Comparison of ENCODE assay signal across 1 cellular context in the genomic region with DNA sequence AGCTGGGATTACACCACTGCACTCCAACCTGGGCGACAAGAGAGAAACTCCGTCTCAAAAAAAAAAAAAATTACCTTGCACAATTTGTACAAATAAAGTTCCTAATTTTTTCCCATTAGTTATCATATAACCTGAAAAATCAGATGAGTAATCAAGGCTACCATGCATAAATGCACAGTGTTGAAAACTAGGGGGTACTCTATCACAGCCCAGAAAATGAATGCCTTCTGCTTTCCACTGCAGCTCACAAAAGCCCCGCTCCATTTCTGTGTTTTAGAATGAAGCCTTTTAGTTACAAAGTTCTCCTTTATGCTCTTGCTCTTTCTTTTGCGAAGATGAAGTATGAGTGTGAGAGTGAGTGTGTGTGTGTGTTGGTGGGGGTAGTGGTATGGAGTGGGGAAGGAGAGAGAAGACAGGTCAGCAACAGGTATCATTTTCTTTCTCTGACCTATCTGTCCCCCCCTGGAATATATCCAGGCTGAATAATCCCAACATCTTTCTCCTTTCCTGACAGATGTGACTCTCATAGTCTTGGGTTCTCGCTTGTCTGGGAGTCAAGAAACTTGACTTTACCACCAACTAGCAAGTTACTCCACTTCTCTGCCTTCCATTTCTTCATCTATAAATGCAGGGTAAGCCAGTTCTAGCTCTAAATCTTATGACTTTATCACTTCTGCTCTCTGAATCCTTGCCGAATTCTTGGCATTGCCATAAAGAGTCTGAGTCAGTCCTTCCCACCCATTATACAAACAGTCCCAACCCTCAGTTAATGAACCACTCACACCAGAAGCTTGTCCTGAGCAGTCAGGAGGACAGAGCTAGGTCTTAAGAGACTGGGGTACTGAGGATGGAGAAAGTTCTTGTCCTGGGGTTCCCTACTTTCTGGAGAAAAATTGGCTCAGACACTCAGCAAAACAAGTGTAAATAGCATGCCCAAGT.
TF ChIP-seq lines count a peak whose summit lies in the region.

No MANE protein-coding gene starts in this region.

TF ChIP-seq in GM12878, 131 proteins besides CTCF, POLR2A, EP300 and RAD21:
- TF ChIP-seq TBL1XR1 (IDR thresholded peaks at IDR 0.05; ENCODE audit: low read depth, low read length) = no peak
- TF ChIP-seq SREBF1 (IDR thresholded peaks at IDR 0.05; ENCODE audit: low read length) = no peak
- no peak for TF ChIP-seq ZNF217 (IDR thresholded peaks at IDR 0.05)
- TF ChIP-seq SKIL (IDR thresholded peaks at IDR 0.05; ENCODE audit: low read depth, poor library complexity, severe bottlenecking) = no peak
- no peak for TF ChIP-seq GATAD2B (conservative IDR thresholded peaks at IDR 0.05; ENCODE audit: low read depth)
- no peak for TF ChIP-seq DPF2 (IDR thresholded peaks at IDR 0.05)
- no peak for TF ChIP-seq YY1 (IDR thresholded peaks at IDR 0.05; ENCODE audit: low read depth, low read length)
- TF ChIP-seq, protein P1, sequence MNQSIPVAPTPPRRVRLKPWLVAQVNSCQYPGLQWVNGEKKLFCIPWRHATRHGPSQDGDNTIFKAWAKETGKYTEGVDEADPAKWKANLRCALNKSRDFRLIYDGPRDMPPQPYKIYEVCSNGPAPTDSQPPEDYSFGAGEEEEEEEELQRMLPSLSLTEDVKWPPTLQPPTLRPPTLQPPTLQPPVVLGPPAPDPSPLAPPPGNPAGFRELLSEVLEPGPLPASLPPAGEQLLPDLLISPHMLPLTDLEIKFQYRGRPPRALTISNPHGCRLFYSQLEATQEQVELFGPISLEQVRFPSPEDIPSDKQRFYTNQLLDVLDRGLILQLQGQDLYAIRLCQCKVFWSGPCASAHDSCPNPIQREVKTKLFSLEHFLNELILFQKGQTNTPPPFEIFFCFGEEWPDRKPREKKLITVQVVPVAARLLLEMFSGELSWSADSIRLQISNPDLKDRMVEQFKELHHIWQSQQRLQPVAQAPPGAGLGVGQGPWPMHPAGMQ (IDR thresholded peaks at IDR 0.05; ENCODE audit: borderline replicate concordance) = no peak
- no peak for TF ChIP-seq SMARCA5 (IDR thresholded peaks at IDR 0.05)
